Comparison of ENCODE assay signal across 14 cellular contexts in genomic region chr10:78727251-78727650, GRCh38.
DNase-seq lines count a peak whose midpoint lies in the region; ATAC-seq and TF ChIP-seq lines count a peak whose summit lies in the region.
"Had no signal": no experiment of that assay in that cellular context is flagged by ENCODE, and none has a peak within 500 bp of the region (broad histone marks: within the 10 kb centered on the region; RNA-seq: fewer than 3 reads in every experiment).

No MANE protein-coding gene starts in this region.

- H3F3A ChIP-seq in GM23338 (replicated peaks; ENCODE audit: low read depth) = no peaks in the 10 kb centered on the region

- no peak overlapping the region for H2AFZ ChIP-seq in GM23338
- H2AFZ ChIP-seq: GM23248 had no signal

- H3K9ac ChIP-seq in BLaER1 = no peak overlapping the region
- H3K9ac ChIP-seq: GM23248 had no signal

- H3K4me2 ChIP-seq in BLaER1 (peak overlapping the region; percentile 42), GM23338 (no peak overlapping the region)

- H3K4me3 Mint-ChIP-seq in GM23338 (no peak overlapping the region), brain (no peak overlapping the region)
- H3K4me3 Mint-ChIP-seq in effector memory CD8-positive, alpha-beta T cell = no peak overlapping the region
- H3K4me3 Mint-ChIP-seq: CD4-positive, CD25-positive, alpha-beta regulatory T cell had no signal

- H3K36me3 ChIP-seq in BLaER1 (no peaks in the 10 kb centered on the region), GM23338 (ENCODE audit: insufficient read depth) (no peaks in the 10 kb centered on the region)

- no peaks in the 10 kb centered on the region for H3K9me3 ChIP-seq in BLaER1

- H3K4me3 ChIP-seq in BLaER1 = no peak overlapping the region
- H3K4me3 ChIP-seq in GM23338 = no peak overlapping the region
- H3K4me3 ChIP-seq: GM23248 had no signal

- H3K79me2 ChIP-seq in GM23338 (replicated peaks; ENCODE audit: insufficient read depth) = no peaks in the 10 kb centered on the region

- peaks cover 2% of the 10 kb centered on the region for H3K27me3 Mint-ChIP-seq in GM23338 (ENCODE audit: insufficient read depth, low read depth, poor library complexity)
- peaks cover 8% of the 10 kb centered on the region for H3K27me3 Mint-ChIP-seq in brain
- H3K27me3 Mint-ChIP-seq in effector memory CD8-positive, alpha-beta T cell = peaks cover 44 to 70% of the 10 kb centered on the region in 2 donors
- H3K27me3 Mint-ChIP-seq: CD4-positive, CD25-positive, alpha-beta regulatory T cell had no signal

- H3K27ac ChIP-seq in BLaER1 = no peak overlapping the region
- no peak overlapping the region for H3K27ac ChIP-seq in GM23338 (ENCODE audit: low read depth)
- H3K27ac ChIP-seq: GM23248 had no signal

- H3K36me3 Mint-ChIP-seq in GM23338 (ENCODE audit: low read depth) = no peaks in the 10 kb centered on the region
- no peaks in the 10 kb centered on the region for H3K36me3 Mint-ChIP-seq in brain
- H3K36me3 Mint-ChIP-seq in effector memory CD8-positive, alpha-beta T cell (ENCODE audit: insufficient read depth) = no peaks in the 10 kb centered on the region
- H3K36me3 Mint-ChIP-seq: CD4-positive, CD25-positive, alpha-beta regulatory T cell had no signal

- H3K27ac Mint-ChIP-seq in GM23338 (no peak overlapping the region), brain (peak overlapping the region; percentile 20 to 91 (median 64))
- H3K27ac Mint-ChIP-seq in effector memory CD8-positive, alpha-beta T cell = no peak overlapping the region
- H3K27ac Mint-ChIP-seq: CD4-positive, CD25-positive, alpha-beta regulatory T cell had no signal

- ATAC-seq in GM23338 = no peak
- ATAC-seq in left lobe of liver = no peak
- no peak for ATAC-seq in effector memory CD8-positive, alpha-beta T cell (replicated peaks)

- no peaks in the 10 kb centered on the region for H3K9me3 Mint-ChIP-seq in GM23338
- peaks cover 0 to 13% (median 5%) of the 10 kb centered on the region in 5 experiments for H3K9me3 Mint-ChIP-seq in brain
- H3K9me3 Mint-ChIP-seq in effector memory CD8-positive, alpha-beta T cell = no peaks in the 10 kb centered on the region
- H3K9me3 Mint-ChIP-seq: CD4-positive, CD25-positive, alpha-beta regulatory T cell had no signal

- H3K27me3 ChIP-seq in BLaER1 = no peaks in the 10 kb centered on the region
- H3K27me3 ChIP-seq in GM23338 (ENCODE audit: insufficient read depth) = no peaks in the 10 kb centered on the region

- H3K9me2 ChIP-seq in GM23338 (ENCODE audit: insufficient read depth) = 0 out of 2 replicates have a peak, but pooled peaks cover 4% of the 10 kb centered on the region

- H3K4me1 Mint-ChIP-seq in GM23338 (no peaks in the 10 kb centered on the region), brain (peaks cover 42% of the 10 kb centered on the region)
- no peaks in the 10 kb centered on the region for H3K4me1 Mint-ChIP-seq in effector memory CD8-positive, alpha-beta T cell (ENCODE audit: low read depth in 2 of 2)
- H3K4me1 Mint-ChIP-seq: CD4-positive, CD25-positive, alpha-beta regulatory T cell had no signal

- DNase-seq in GM23338 (ENCODE audit: low spot score) = no peak
- DNase-seq in left lobe of liver (ENCODE audit: low spot score) = peak; percentile 31
- no peak for DNase-seq in medulla oblongata (ENCODE audit: extremely low spot score)
- no peak for DNase-seq in effector memory CD8-positive, alpha-beta T cell
- no peak for DNase-seq in HT-29 (ENCODE audit: low spot score)
- no peak for DNase-seq in DMS53 (lab: John Stamatoyannopoulos, UW)
- DNase-seq: ACHN; AML-193; CD4-positive, CD25-positive, alpha-beta regulatory T cell; GM23248; NCI-H226; NCI-H526 treated with DMSO at 0.1 percent for 48 hours had no signal

- TF ChIP-seq CTCF in GM23338 (conservative IDR thresholded peaks at IDR 0.05; ENCODE audit: low read depth in 2 of 2) (no peak), brain (conservative IDR thresholded peaks at IDR 0.05) (no peak)

- peaks cover 31% of the 10 kb centered on the region for H3K4me1 ChIP-seq in BLaER1
- no peaks in the 10 kb centered on the region for H3K4me1 ChIP-seq in GM23338 (ENCODE audit: insufficient read depth)

- H4K20me1 ChIP-seq in BLaER1 (no peaks in the 10 kb centered on the region), GM23338 (replicated peaks; ENCODE audit: insufficient read depth) (no peaks in the 10 kb centered on the region)

TF ChIP-seq in GM23338, 12 proteins besides CTCF, POLR2A, EP300 and RAD21:
- TF ChIP-seq REST (IDR thresholded peaks at IDR 0.05; ENCODE audit: unreplicated experiment) (peak; percentile 21), ZNF114 (CRISPR knock-in tag; IDR thresholded peaks at IDR 0.05) (no peak)
TF ChIP-seq in GM23338: peak in this region for 1.

Comparison
In these comparisons a context has a peak if more than half of its experiments do, and no peak if none do; other contexts are left out.
1. H3K27ac Mint-ChIP-seq: peak in brain (5 of 5); none in GM23338 (single experiment) and effector memory CD8-positive, alpha-beta T cell (0 of 2).